ENCODE assay signal across 16 cellular contexts in the genomic region with DNA sequence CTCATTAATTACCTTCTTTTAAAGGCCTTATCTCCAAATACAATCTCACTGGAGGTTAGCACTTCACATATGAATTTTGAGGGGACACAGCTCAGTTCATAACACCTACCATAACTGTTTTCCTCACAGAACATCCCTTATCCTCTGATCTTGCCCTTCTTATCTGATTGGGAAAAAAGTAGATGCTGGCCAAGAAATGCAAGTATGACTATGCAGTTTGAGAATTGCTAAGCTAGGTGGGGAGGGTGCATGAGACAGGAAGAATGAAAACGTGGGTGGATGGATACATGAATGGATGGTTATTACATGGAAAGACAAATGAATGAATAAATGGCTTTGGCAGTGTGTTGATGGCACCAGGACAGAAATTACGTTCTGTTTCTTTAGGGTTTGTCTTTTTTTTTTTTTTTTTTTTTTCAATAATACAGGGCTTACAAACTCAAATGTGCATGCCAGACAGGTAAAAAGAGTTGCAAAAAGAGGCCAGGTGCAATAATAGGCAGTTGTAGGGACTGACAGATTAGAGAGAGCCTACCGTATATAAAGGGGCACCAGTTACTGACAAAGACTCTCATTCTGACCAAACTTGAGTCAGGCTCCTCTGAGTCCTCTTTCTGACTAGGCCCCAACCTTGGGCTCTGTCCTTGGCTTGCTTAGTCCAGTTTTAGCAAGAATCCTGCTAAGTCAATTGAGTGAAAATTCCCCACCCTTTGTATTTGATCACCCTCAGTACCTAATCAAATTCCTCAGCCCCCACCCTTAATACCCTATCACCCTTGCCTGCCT.
DNase-seq lines count a peak whose midpoint lies in the region; ATAC-seq, FAIRE-seq and TF ChIP-seq lines count a peak whose summit lies in the region.
"Had no signal": no experiment of that assay in that cellular context is flagged by ENCODE, and none has a peak within 500 bp of the region (broad histone marks: within the 10 kb centered on the region; RNA-seq: fewer than 3 reads in every experiment).

No MANE protein-coding gene starts in this region.

- H3K36me3 Mint-ChIP-seq in activated naive CD8-positive, alpha-beta T cell treated with anti-CD3 and anti-CD28 coated beads, Interleukin-2, amount 50 U/mL, for 24 hours (ENCODE audit: low read depth) = no peaks in the 10 kb centered on the region
- no peaks in the 10 kb centered on the region for H3K36me3 Mint-ChIP-seq in CD4-positive, alpha-beta memory T cell
- H3K36me3 Mint-ChIP-seq: WTC11 had no signal

- DNase-seq in AG08395 (ENCODE audit: low spot score) = peak; percentile 40
- no peak for DNase-seq in H54 (ENCODE audit: insufficient read length, low spot score)
- no peak for DNase-seq in activated naive CD8-positive, alpha-beta T cell treated with anti-CD3 and anti-CD28 coated beads, Interleukin-2, amount 50 U/mL, for 24 hours
- DNase-seq in kidney glomerular epithelial cell (lab: John Stamatoyannopoulos, UW) = peak; percentile 40
- DNase-seq in CD4-positive, alpha-beta memory T cell = no peak
- no peak for DNase-seq in WERI-Rb-1
- no peak for DNase-seq in stimulated activated CD4-positive, alpha-beta T cell treated with anti-CD3 and anti-CD28 coated beads, Interleukin-1b, Interleukin-23, amount 100 ng/mL, for 48 hours
- no peak for DNase-seq in DMS 273 (lab: John Stamatoyannopoulos, UW; ENCODE audit: unreplicated experiment)
- DNase-seq: BE2C, DND-41, mucosa of descending colon had no signal

- H3K27me3 Mint-ChIP-seq in activated naive CD8-positive, alpha-beta T cell treated with anti-CD3 and anti-CD28 coated beads, Interleukin-2, amount 50 U/mL, for 24 hours = no peaks in the 10 kb centered on the region
- no peaks in the 10 kb centered on the region for H3K27me3 Mint-ChIP-seq in CD4-positive, alpha-beta memory T cell

- no peak overlapping the region for H3K4me3 ChIP-seq in CD4-positive, alpha-beta memory T cell (ENCODE audit: low read length in 2 of 2)
- no peak overlapping the region for H3K4me3 ChIP-seq in WERI-Rb-1 (ENCODE audit: low read depth, low read length)
- H3K4me3 ChIP-seq: ascending aorta, gastroesophageal sphincter, mucosa of descending colon, prostate gland had no signal

- no peak for ATAC-seq in activated naive CD8-positive, alpha-beta T cell treated with anti-CD3 and anti-CD28 coated beads, Interleukin-2, amount 50 U/mL, for 24 hours
- ATAC-seq: gastroesophageal sphincter, mucosa of descending colon, WTC11 had no signal

- no peaks in the 10 kb centered on the region for H3K9me3 Mint-ChIP-seq in activated naive CD8-positive, alpha-beta T cell treated with anti-CD3 and anti-CD28 coated beads, Interleukin-2, amount 50 U/mL, for 24 hours
- no peaks in the 10 kb centered on the region for H3K9me3 Mint-ChIP-seq in CD4-positive, alpha-beta memory T cell
- H3K9me3 Mint-ChIP-seq: WTC11 had no signal

- intact Hi-C loops in CD4-positive, alpha-beta memory T cell (cut with micrococcal nuclease) = no loop called here

- no peaks in the 10 kb centered on the region for H3K36me3 ChIP-seq in CD4-positive, alpha-beta memory T cell (ENCODE audit: insufficient read depth, low read length)
- H3K36me3 ChIP-seq in WERI-Rb-1 = no peaks in the 10 kb centered on the region
- H3K36me3 ChIP-seq: ascending aorta, BE2C, gastroesophageal sphincter, prostate gland had no signal

- no peak overlapping the region for H3K27ac ChIP-seq in CD4-positive, alpha-beta memory T cell (ENCODE audit: low read depth, low read length)
- no peak overlapping the region for H3K27ac ChIP-seq in WERI-Rb-1
- H3K27ac ChIP-seq: ascending aorta, gastroesophageal sphincter, prostate gland had no signal

- CTCF ChIA-PET in CD4-positive, alpha-beta memory T cell (lab: Charles Lee; ENCODE audit: partially characterized antibody) = interaction anchor here (0.7 kb wide), 1 partner anchor 19 kb away, joined by 4 read pairs; no protein-coding TSS in a partner anchor

- H3K27me3 ChIP-seq in CD4-positive, alpha-beta memory T cell (ENCODE audit: insufficient read depth, low read length) = no peaks in the 10 kb centered on the region
- no peaks in the 10 kb centered on the region for H3K27me3 ChIP-seq in WERI-Rb-1 (ENCODE audit: insufficient read depth, low read depth, severe bottlenecking)
- H3K27me3 ChIP-seq: ascending aorta, BE2C, gastroesophageal sphincter had no signal

- no peaks in the 10 kb centered on the region for H3K9me3 ChIP-seq in CD4-positive, alpha-beta memory T cell (ENCODE audit: control insufficient read depth in 1 of 2, low read length in 2 of 2)
- H3K9me3 ChIP-seq in WERI-Rb-1 (ENCODE audit: severe bottlenecking) = no peaks in the 10 kb centered on the region
- H3K9me3 ChIP-seq: ascending aorta, BE2C, gastroesophageal sphincter, mucosa of descending colon, prostate gland had no signal

- POLR2A ChIA-PET in CD4-positive, alpha-beta memory T cell (lab: Charles Lee; ENCODE audit: partially characterized antibody) = interaction anchor here (1.6 kb wide), 1 partner anchor 19 kb away, joined by 6 read pairs; no protein-coding TSS in a partner anchor

- no peak for TF ChIP-seq CTCF in WERI-Rb-1 (IDR thresholded peaks at IDR 0.05; ENCODE audit: low read depth, low read length)

- H3K4me1 Mint-ChIP-seq in activated naive CD8-positive, alpha-beta T cell treated with anti-CD3 and anti-CD28 coated beads, Interleukin-2, amount 50 U/mL, for 24 hours = peaks cover 41% of the 10 kb centered on the region
- peaks cover 29 to 55% (median 38%) of the 10 kb centered on the region in 4 donors for H3K4me1 Mint-ChIP-seq in CD4-positive, alpha-beta memory T cell

- peaks cover 31% of the 10 kb centered on the region for H3K4me1 ChIP-seq in CD4-positive, alpha-beta memory T cell (ENCODE audit: insufficient read depth, low read length)
- H3K4me1 ChIP-seq: ascending aorta, BE2C, prostate gland had no signal

- no peak for TF ChIP-seq POLR2A in H54 (IDR thresholded peaks at IDR 0.05; ENCODE audit: low read depth, low read length)

- H3K4me3 Mint-ChIP-seq in activated naive CD8-positive, alpha-beta T cell treated with anti-CD3 and anti-CD28 coated beads, Interleukin-2, amount 50 U/mL, for 24 hours = no peak overlapping the region
- H3K4me3 Mint-ChIP-seq in CD4-positive, alpha-beta memory T cell = no peak overlapping the region
- H3K4me3 Mint-ChIP-seq: WTC11 had no signal

- peak; percentile 15 for FAIRE-seq in H54 (lab: Jason Lieb, UNC)
- FAIRE-seq: H1 had no signal

- H3K27ac Mint-ChIP-seq in activated naive CD8-positive, alpha-beta T cell treated with anti-CD3 and anti-CD28 coated beads, Interleukin-2, amount 50 U/mL, for 24 hours = peak overlapping the region; percentile 10
- H3K27ac Mint-ChIP-seq in CD4-positive, alpha-beta memory T cell = no peak overlapping the region
- H3K27ac Mint-ChIP-seq: WTC11 had no signal

Comparison
In these comparisons a context has a peak if more than half of its experiments do, and no peak if none do; other contexts are left out.
1. DNase-seq: peak in AG08395 (single experiment) and kidney glomerular epithelial cell (single experiment); none in H54 (single experiment), activated naive CD8-positive, alpha-beta T cell treated with anti-CD3 and anti-CD28 coated beads, Interleukin-2, amount 50 U/mL, for 24 hours (single experiment), CD4-positive, alpha-beta memory T cell (0 of 5), WERI-Rb-1 (single experiment), stimulated activated CD4-positive, alpha-beta T cell treated with anti-CD3 and anti-CD28 coated beads, Interleukin-1b, Interleukin-23, amount 100 ng/mL, for 48 hours (single experiment) and DMS 273 (single experiment).